9 cellular contexts compared by ENCODE assay signal in genomic region chr20:3117839-3118379, GRCh38. TPM values are rescaled to one million over a fixed set of nuclear protein-coding genes. Genes with fewer than 3 reads are reported as not detected.
DNase-seq lines count a peak whose midpoint lies in the region; ATAC-seq and TF ChIP-seq lines count a peak whose summit lies in the region.
"Not testable (repeated sequence)": the region's sequence is repeated elsewhere in the genome, so short reads cannot be mapped to it uniquely, and the experiment has no call there.
"Had no signal": no experiment of that assay in that cellular context is flagged by ENCODE, and none has a peak within 500 bp of the region (broad histone marks: within the 10 kb centered on the region; RNA-seq: fewer than 3 reads in every experiment).

No MANE protein-coding gene starts in this region.

- not testable (repeated sequence) for H3K4me3 Mint-ChIP-seq in activated T-helper 17 cell treated with anti-CD3 and anti-CD28 coated beads, Interleukin-2, amount 50 U/mL, for 72 hours; progenitor cell of endocrine pancreas (ENCODE audit: low read depth)

- H3K36me3 ChIP-seq in IMR-90 (ENCODE audit: control insufficient read depth, insufficient read depth, low read length) (peaks cover 21% of the 10 kb centered on the region), upper lobe of left lung (peaks cover 0 to 43% (median 21%) of the 10 kb centered on the region in 4 donors)

- not testable (repeated sequence) for H3K4me3 ChIP-seq in IMR-90 (ENCODE audit: insufficient read depth, low read depth, low read length); upper lobe of left lung

- H3K27me3 Mint-ChIP-seq in activated T-helper 17 cell treated with anti-CD3 and anti-CD28 coated beads, Interleukin-2, amount 50 U/mL, for 72 hours; progenitor cell of endocrine pancreas: not testable (repeated sequence)

- TF ChIP-seq POLR2A in IMR-90 (IDR thresholded peaks at IDR 0.05; ENCODE audit: low read depth, low read length); upper lobe of left lung (IDR thresholded peaks at IDR 0.05): not testable (repeated sequence)

- 100% methylated on average over 2 of the region's 14 CpGs; no CpG with 5 or more reads in 1 of the 2 experiments for WGBS in IMR-90 (ENCODE audit: extremely low coverage in 2 of 2, insufficient read length in 1 of 2), 2 experiments
- WGBS in upper lobe of left lung, 2 donors: 47 to 57% methylated on average over 14 of the region's 14 CpGs

- peak; percentile 39 for TF ChIP-seq RAD21 in IMR-90 (IDR thresholded peaks at IDR 0.05; ENCODE audit: low read length)

- not testable (repeated sequence) for BruUV-seq in IMR-90 (replicated peaks; lab: Mats Ljungman, UMichigan)

- not testable (repeated sequence) for TF ChIP-seq EP300 in upper lobe of left lung (IDR thresholded peaks at IDR 0.05)

- H3K79me1 ChIP-seq in IMR-90 (ENCODE audit: low read depth in 1 of 2, low read length in 2 of 2): peaks cover 2 to 22% of the 10 kb centered on the region in 2 experiments; a peak in 2 of 4 replicates

- not testable (repeated sequence) for H2BK5ac ChIP-seq in IMR-90 (ENCODE audit: low read depth, low read length, poor library complexity, severe bottlenecking)

- POLR2A ChIA-PET in IMR-90 (lab: Charles Lee; ENCODE audit: unreplicated experiment): not testable (repeated sequence)

- H3K9ac ChIP-seq in IMR-90 (ENCODE audit: low read depth, low read length): not testable (repeated sequence)

- not testable (repeated sequence) for H3K56ac ChIP-seq in IMR-90 (ENCODE audit: extremely low read depth, insufficient read depth, low read length)

- H3K9me1 ChIP-seq in IMR-90 (ENCODE audit: insufficient read depth, low read length): peaks cover 10% of the 10 kb centered on the region

- DNase-seq in DMS79 (lab: John Stamatoyannopoulos, UW): peak; percentile 20
- DNase-seq in IMR-90: peak; percentile 73
- DNase-seq in RPMI8226: peak; percentile 74
- peak; percentile 27 for DNase-seq in effector CD4-positive, alpha-beta T cell
- peak; percentile 79 for DNase-seq in iris pigment epithelial cell (ENCODE audit: low read depth)
- DNase-seq in progenitor cell of endocrine pancreas (ENCODE audit: low spot score, unreplicated experiment): not testable (repeated sequence)
- peak in 1 of 2 donors; percentile 79 for DNase-seq in upper lobe of left lung

- dilution Hi-C loops in IMR-90 (cut with HindIII; ENCODE audit: low sequenced_read_pairs, unreplicated experiment): not testable (repeated sequence)

- H3K4me1 ChIP-seq in IMR-90 (ENCODE audit: control insufficient read depth, insufficient read depth, low read length): not testable (repeated sequence)
- H3K4me1 ChIP-seq in upper lobe of left lung: peaks cover 0 to 20% (median 4%) of the 10 kb centered on the region in 4 donors

- H4K20me1 ChIP-seq in IMR-90 (ENCODE audit: insufficient read depth, low read length): not testable (repeated sequence)

- peak; percentile 87 for ATAC-seq in IMR-90 (ENCODE audit: low read depth)
- ATAC-seq in activated T-helper 17 cell treated with anti-CD3 and anti-CD28 coated beads, Interleukin-2, amount 50 U/mL, for 72 hours (replicated peaks): peak; percentile 31
- peak; percentile 86 to 92 for ATAC-seq in upper lobe of left lung (ENCODE audit: low FRiP score in 2 of 2)

- H2AK5ac ChIP-seq in IMR-90 (ENCODE audit: low read depth, low read length): not testable (repeated sequence)

- not testable (repeated sequence) for H3K14ac ChIP-seq in IMR-90 (replicated peaks; ENCODE audit: low read depth, low read length)

- not testable (repeated sequence) for H3K4ac ChIP-seq in IMR-90 (ENCODE audit: low read depth, low read length)

- CTCF ChIA-PET in IMR-90 (lab: Yijun Ruan, JAX): interaction anchor here (1.1 to 1.5 kb wide), 2 partner anchors 9 to 11 kb away, joined by 4 to 5 read pairs; no protein-coding TSS in a partner anchor

- H2BK15ac ChIP-seq in IMR-90 (ENCODE audit: low read depth, low read length): not testable (repeated sequence)

- H3K4me1 Mint-ChIP-seq in activated T-helper 17 cell treated with anti-CD3 and anti-CD28 coated beads, Interleukin-2, amount 50 U/mL, for 72 hours: peaks cover 16% of the 10 kb centered on the region
- not testable (repeated sequence) for H3K4me1 Mint-ChIP-seq in progenitor cell of endocrine pancreas (ENCODE audit: low read depth)

- H3K27me3 ChIP-seq in IMR-90 (ENCODE audit: control insufficient read depth, insufficient read depth, low read length); upper lobe of left lung: not testable (repeated sequence)

- H3K4me2 ChIP-seq in IMR-90 (ENCODE audit: low read depth, low read length): peak overlapping the region; percentile 38; the same call in 1 of the 2 replicates

- not testable (repeated sequence) for H3K18ac ChIP-seq in IMR-90 (ENCODE audit: low read depth, low read length)

- peaks cover 31% of the 10 kb centered on the region for H3K36me3 Mint-ChIP-seq in activated T-helper 17 cell treated with anti-CD3 and anti-CD28 coated beads, Interleukin-2, amount 50 U/mL, for 72 hours (ENCODE audit: low read depth)
- H3K36me3 Mint-ChIP-seq in progenitor cell of endocrine pancreas (ENCODE audit: insufficient read depth): peaks cover 28% of the 10 kb centered on the region

- H4K91ac ChIP-seq in IMR-90 (ENCODE audit: insufficient read depth, low read depth, low read length): not testable (repeated sequence)

- peak; percentile 74 for TF ChIP-seq CTCF in IMR-90 (conservative IDR thresholded peaks at IDR 0.05; ENCODE audit: low read depth, low read length)
- TF ChIP-seq CTCF in progenitor cell of endocrine pancreas (IDR thresholded peaks at IDR 0.05; ENCODE audit: unreplicated experiment): peak; percentile 52
- peak; percentile 18 to 66 (median 57) for TF ChIP-seq CTCF in upper lobe of left lung (IDR thresholded peaks at IDR 0.05)

- not testable (repeated sequence) for H2BK20ac ChIP-seq in IMR-90 (ENCODE audit: low read depth, low read length)

- in situ Hi-C loops in IMR-90 (cut with MboI; ENCODE audit: low sequenced_read_pairs): not testable (repeated sequence)

- H3K27ac Mint-ChIP-seq in activated T-helper 17 cell treated with anti-CD3 and anti-CD28 coated beads, Interleukin-2, amount 50 U/mL, for 72 hours: not testable (repeated sequence)
- peak overlapping the region; percentile 71 for H3K27ac Mint-ChIP-seq in progenitor cell of endocrine pancreas

- not testable (repeated sequence) for H2AK9ac ChIP-seq in IMR-90 (replicated peaks; ENCODE audit: low read depth, low read length, poor library complexity)

- not testable (repeated sequence) for H2BK120ac ChIP-seq in IMR-90 (ENCODE audit: low read depth, low read length)

- H4K5ac ChIP-seq in IMR-90 (ENCODE audit: low read depth, low read length): not testable (repeated sequence)

- not testable (repeated sequence) for H3K23ac ChIP-seq in IMR-90 (ENCODE audit: low read depth, low read length)

- H2AFZ ChIP-seq in IMR-90 (replicated peaks; ENCODE audit: low read length, poor library complexity): peak overlapping the region; percentile 43

- H3K9me3 Mint-ChIP-seq in activated T-helper 17 cell treated with anti-CD3 and anti-CD28 coated beads, Interleukin-2, amount 50 U/mL, for 72 hours; progenitor cell of endocrine pancreas (ENCODE audit: low read depth): not testable (repeated sequence)

- intact Hi-C loops in IMR-90 (cut with micrococcal nuclease): not testable (repeated sequence)

- H3K27ac ChIP-seq in IMR-90 (ENCODE audit: insufficient read depth, low read length): not testable (repeated sequence)
- H3K27ac ChIP-seq in upper lobe of left lung: peak overlapping the region in 3 of 4 donors; percentile 24 to 63 (median 27)

- H3K9me3 ChIP-seq in IMR-90 (ENCODE audit: control insufficient read depth, insufficient read depth, low read length); upper lobe of left lung: not testable (repeated sequence)

- H4K8ac ChIP-seq in IMR-90 (ENCODE audit: low read depth in 2 of 2, low read length in 2 of 2): not testable (repeated sequence)

RNA-seq across cellular contexts. Expression of gene AVP, which starts 33.4 kb away (rescaled TPM):
- total RNA-seq in IMR-90 (2012; rRNA removed) (not detected in 2 replicates), progenitor cell of endocrine pancreas (not detected in 2 replicates), upper lobe of left lung (not detected)
- not detected in 2 replicates for polyA plus RNA-seq in IMR-90 (2012; rRNA removed)
- polyA plus RNA-seq in IMR-90 (2012; cell fraction: cytosol; rRNA removed): not detected in 2 replicates
- not detected in 2 replicates for polyA plus RNA-seq in IMR-90 (2012; cell fraction: nucleus; rRNA removed; ENCODE audit: low replicate concordance)
- not detected for total RNA-seq in activated T-helper 17 cell treated with anti-CD3 and anti-CD28 coated beads, Interleukin-2, amount 50 U/mL, for 72 hours
- polyA plus RNA-seq: IgD-negative memory B cell had no signal

RNA-seq across cellular contexts. Expression of gene FASTKD5, which starts 41.8 kb away (rescaled TPM):
- total RNA-seq in IMR-90 (2012; rRNA removed): 18.6 and 22.8 TPM in 2 replicates
- polyA plus RNA-seq in IMR-90 (2012; rRNA removed): 10.1 and 11.0 TPM in 2 replicates
- 3.7 and 4.8 TPM in 2 replicates for polyA plus RNA-seq in IMR-90 (2012; cell fraction: cytosol; rRNA removed)
- 2.7 and 11.3 TPM in 2 replicates for polyA plus RNA-seq in IMR-90 (2012; cell fraction: nucleus; rRNA removed; ENCODE audit: low replicate concordance)
- total RNA-seq in activated T-helper 17 cell treated with anti-CD3 and anti-CD28 coated beads, Interleukin-2, amount 50 U/mL, for 72 hours: 10 to 100 TPM; 20.4 to 32.9 TPM
- total RNA-seq in progenitor cell of endocrine pancreas: 14.2 and 16.1 TPM in 2 replicates
- 10 to 100 TPM; 10.1 to 24.3 (median 16.5) TPM for total RNA-seq in upper lobe of left lung

RNA-seq across cellular contexts. Expression of gene UBOX5, which starts 41.8 kb away (rescaled TPM):
- 3.6 and 3.8 TPM in 2 replicates for total RNA-seq in IMR-90 (2012; rRNA removed)
- 4.8 and 4.9 TPM in 2 replicates for polyA plus RNA-seq in IMR-90 (2012; rRNA removed)
- 2.7 and 3.9 TPM in 2 replicates for polyA plus RNA-seq in IMR-90 (2012; cell fraction: cytosol; rRNA removed)
- 3.6 and 6.0 TPM in 2 replicates for polyA plus RNA-seq in IMR-90 (2012; cell fraction: nucleus; rRNA removed; ENCODE audit: low replicate concordance)
- total RNA-seq in activated T-helper 17 cell treated with anti-CD3 and anti-CD28 coated beads, Interleukin-2, amount 50 U/mL, for 72 hours: 1 to 10 TPM; 6.5 to 7.0 TPM
- 8.3 and 9.2 TPM in 2 replicates for total RNA-seq in progenitor cell of endocrine pancreas
- total RNA-seq in upper lobe of left lung: 10 to 100 TPM in 1 of 6 donors, 1 to 10 TPM in 5; 5.3 to 10.5 (median 7.3) TPM

RNA-seq across cellular contexts. Expression of gene OXT, which starts 46.5 kb away (rescaled TPM):
- not detected in 2 replicates for total RNA-seq in IMR-90 (2012; rRNA removed)
- polyA plus RNA-seq in IMR-90 (2012; rRNA removed): not detected in 2 replicates
- polyA plus RNA-seq in IMR-90 (2012; cell fraction: cytosol; rRNA removed): not detected in 2 replicates
- polyA plus RNA-seq in IMR-90 (2012; cell fraction: nucleus; rRNA removed; ENCODE audit: low replicate concordance): not detected in 2 replicates
- total RNA-seq in activated T-helper 17 cell treated with anti-CD3 and anti-CD28 coated beads, Interleukin-2, amount 50 U/mL, for 72 hours: not detected
- not detected in 2 replicates for total RNA-seq in progenitor cell of endocrine pancreas
- total RNA-seq in upper lobe of left lung: 1 to 10 TPM in 1 of 6 donors, not detected in 5; 2.7 TPM

RNA-seq across cellular contexts. Expression of gene LZTS3, which starts 55.4 kb away (rescaled TPM):
- total RNA-seq in IMR-90 (2012; rRNA removed) (1.4 TPM in 2 replicates), progenitor cell of endocrine pancreas (47.8 and 48.7 TPM in 2 replicates), upper lobe of left lung (10 to 100 TPM; 19.1 to 52.2 (median 31.1) TPM)
- 3.2 and 3.7 TPM in 2 replicates for polyA plus RNA-seq in IMR-90 (2012; rRNA removed)
- polyA plus RNA-seq in IMR-90 (2012; cell fraction: cytosol; rRNA removed): 3.2 and 5.4 TPM in 2 replicates
- 5.6 and 11.2 TPM in 2 replicates for polyA plus RNA-seq in IMR-90 (2012; cell fraction: nucleus; rRNA removed; ENCODE audit: low replicate concordance)
- total RNA-seq in activated T-helper 17 cell treated with anti-CD3 and anti-CD28 coated beads, Interleukin-2, amount 50 U/mL, for 72 hours: 1 to 10 TPM in 1 of 2 donors, under 1 TPM in 1; 0.82 to 3.1 TPM

Comparison
In these comparisons a context has a peak if more than half of its experiments do, and no peak if none do; other contexts are left out.
1. ATAC-seq: peak in every context shown above with its lines; median percentile 89 in upper lobe of left lung; 87 in IMR-90; 31 in activated T-helper 17 cell treated with anti-CD3 and anti-CD28 coated beads, Interleukin-2, amount 50 U/mL, for 72 hours.